Comparison of ENCODE assay signal across 8 cellular contexts in genomic region chr19:40714519-40715299, GRCh38. TPM values are rescaled to one million over a fixed set of nuclear protein-coding genes. Genes with fewer than 3 reads are reported as not detected.
DNase-seq lines count a peak whose midpoint lies in the region; ATAC-seq and TF ChIP-seq lines count a peak whose summit lies in the region.

No MANE protein-coding gene starts in this region.

- no peak for TF ChIP-seq RAD21 in IMR-90 (IDR thresholded peaks at IDR 0.05; ENCODE audit: low read length)

- H3K9me1 ChIP-seq in IMR-90 (ENCODE audit: insufficient read depth, low read length), result 0 out of 2 replicates have a peak, but pooled peaks cover 2% of the 10 kb centered on the region

- DNase-seq in Caki2 (ENCODE audit: low read depth) (peak; percentile 95), IMR-90 (peak; percentile 89), epithelial cell of proximal tubule (ENCODE audit: low read depth) (no peak)
- DNase-seq in activated T-cell treated with anti-CD3 and anti-CD28 coated beads, Interleukin-2, amount 50 U/mL, for 1 hour, result peak; percentile 93
- peak; percentile 73 to 87 for DNase-seq in stimulated activated CD8-positive, alpha-beta memory T cell treated with anti-CD3 and anti-CD28 coated beads, Interleukin-4, amount 100 ng/mL, for 1 hour (ENCODE audit: low read depth in 2 of 2, low spot score in 1 of 2)

- H3K4me1 ChIP-seq in IMR-90 (ENCODE audit: control insufficient read depth, insufficient read depth, low read length) (peaks cover 6% of the 10 kb centered on the region), OCI-LY3 (ENCODE audit: low read length) (peaks cover 35% of the 10 kb centered on the region), mucosa of rectum (ENCODE audit: control insufficient read depth in 2 of 2, insufficient read depth in 2 of 2, low read length in 2 of 2) (peaks cover 41 to 42% of the 10 kb centered on the region in 2 donors)

- no TSS peak for BruUV-seq in IMR-90 (replicated peaks; lab: Mats Ljungman, UMichigan)

- H3K27me3 ChIP-seq in IMR-90 (ENCODE audit: control insufficient read depth, insufficient read depth, low read length), result no peaks in the 10 kb centered on the region
- H3K27me3 ChIP-seq in OCI-LY3 (ENCODE audit: low read depth, low read length), result no peaks in the 10 kb centered on the region
- H3K27me3 ChIP-seq in mucosa of rectum (ENCODE audit: control insufficient read depth in 2 of 2, insufficient read depth in 2 of 2, low read length in 2 of 2), result no peaks in the 10 kb centered on the region

- peaks cover 11% of the 10 kb centered on the region; the same call in 1 of the 2 replicates for H4K20me1 ChIP-seq in IMR-90 (ENCODE audit: insufficient read depth, low read length)
- H4K20me1 ChIP-seq in OCI-LY3 (ENCODE audit: insufficient read depth, low read length), result no peaks in the 10 kb centered on the region

- WGBS in IMR-90 (ENCODE audit: extremely low coverage in 2 of 2, insufficient read length in 1 of 2), 2 experiments, result 4% methylated on average over 16 of the region's 31 CpGs; no CpG with 5 or more reads in 1 of the 2 experiments

- H3K9ac ChIP-seq in IMR-90 (ENCODE audit: low read depth, low read length) (peak overlapping the region; percentile 68), OCI-LY3 (ENCODE audit: low read length) (peak overlapping the region; percentile 82), mucosa of rectum (ENCODE audit: low read depth in 1 of 2, low read length in 2 of 2) (peak overlapping the region; percentile 92 to 99)

- H3K4me3 ChIP-seq in IMR-90 (ENCODE audit: insufficient read depth, low read depth, low read length) (peak overlapping the region; percentile 65), OCI-LY3 (ENCODE audit: low read length) (peak overlapping the region; percentile 79), epithelial cell of proximal tubule (ENCODE audit: low read depth, low read length) (peak overlapping the region; percentile 80), mucosa of rectum (ENCODE audit: low read length in 2 of 2) (peak overlapping the region; percentile 75 to 94)

- H3K14ac ChIP-seq in IMR-90 (replicated peaks; ENCODE audit: low read depth, low read length), result peak overlapping the region; percentile 91

- peak overlapping the region; percentile 81 to 98 for H4K8ac ChIP-seq in IMR-90 (ENCODE audit: low read depth in 2 of 2, low read length in 2 of 2)

- H3K18ac ChIP-seq in IMR-90 (ENCODE audit: low read depth, low read length), result peak overlapping the region; percentile 69

- H3K36me3 ChIP-seq in IMR-90 (ENCODE audit: control insufficient read depth, insufficient read depth, low read length) (peaks cover 8% of the 10 kb centered on the region; the same call in 1 of the 2 replicates), OCI-LY3 (replicated peaks; ENCODE audit: low read depth, low read length) (peaks cover 7% of the 10 kb centered on the region), mucosa of rectum (ENCODE audit: control insufficient read depth in 2 of 2, insufficient read depth in 2 of 2, low read length in 2 of 2) (peaks cover 3 to 9% of the 10 kb centered on the region in 2 donors)

- H3K9me3 ChIP-seq in IMR-90 (ENCODE audit: control insufficient read depth, insufficient read depth, low read length), result no peaks in the 10 kb centered on the region
- no peaks in the 10 kb centered on the region for H3K9me3 ChIP-seq in OCI-LY3 (ENCODE audit: insufficient read depth, low read length)
- no peaks in the 10 kb centered on the region for H3K9me3 ChIP-seq in mucosa of rectum (ENCODE audit: control insufficient read depth in 2 of 2, low read length in 2 of 2)

- dilution Hi-C loops in IMR-90 (cut with HindIII; ENCODE audit: low sequenced_read_pairs, unreplicated experiment), result no loop called here

- peak overlapping the region; percentile 99 for H3K4ac ChIP-seq in IMR-90 (ENCODE audit: low read depth, low read length)

- TF ChIP-seq CTCF in IMR-90 (conservative IDR thresholded peaks at IDR 0.05; ENCODE audit: low read depth, low read length), result 0 out of 2 replicates have a peak, but pooled peaks have one; percentile 12
- no peak for TF ChIP-seq CTCF in OCI-LY3 (IDR thresholded peaks at IDR 0.05; ENCODE audit: low read depth, low read length)
- no peak for TF ChIP-seq CTCF in epithelial cell of proximal tubule (conservative IDR thresholded peaks at IDR 0.05; ENCODE audit: low read depth, low read length)

- H2AK9ac ChIP-seq in IMR-90 (replicated peaks; ENCODE audit: low read depth, low read length, poor library complexity), result peak overlapping the region; percentile 90

- peak overlapping the region; percentile 68; the same call in 2 of the 3 replicates for H2BK15ac ChIP-seq in IMR-90 (ENCODE audit: low read depth, low read length)

- POLR2A ChIA-PET in IMR-90 (lab: Charles Lee; ENCODE audit: unreplicated experiment), result no interaction called here

- peak overlapping the region; percentile 90 for H2AFZ ChIP-seq in IMR-90 (replicated peaks; ENCODE audit: low read length, poor library complexity)
- H2AFZ ChIP-seq in OCI-LY3 (ENCODE audit: low read depth, low read length), result peak overlapping the region; percentile 37

- peak overlapping the region; percentile 89 for H4K91ac ChIP-seq in IMR-90 (ENCODE audit: insufficient read depth, low read depth, low read length)

- in situ Hi-C loops in Caki2 (cut with HindIII; ENCODE audit: low pct_unique_long_range_greater_than_20kb, low sequenced_read_pairs), result no loop called here
- in situ Hi-C loops in IMR-90 (cut with MboI; ENCODE audit: low sequenced_read_pairs), result no loop called here

- intact Hi-C loops in IMR-90 (cut with micrococcal nuclease), result loop anchor here (2.0 to 5.0 kb wide), 3 partner anchors 24 to 83 kb away; partner anchors contain the start of genes EGLN2 and NUMBL

- H3K4me2 ChIP-seq in IMR-90 (ENCODE audit: low read depth, low read length), result peak overlapping the region; percentile 91
- H3K4me2 ChIP-seq in OCI-LY3 (ENCODE audit: low read length), result peak overlapping the region; percentile 73

- H2BK120ac ChIP-seq in IMR-90 (ENCODE audit: low read depth, low read length), result peak overlapping the region; percentile 93

- ATAC-seq in GM21515 (IDR thresholded peaks at IDR 0.05; ENCODE audit: unreplicated experiment) (peak; percentile 48), IMR-90 (ENCODE audit: low read depth) (peak; percentile 55)

- peak overlapping the region; percentile 94 for H3K23ac ChIP-seq in IMR-90 (ENCODE audit: low read depth, low read length)

- H3K79me2 ChIP-seq in OCI-LY3 (ENCODE audit: low read length), result peaks cover 39% of the 10 kb centered on the region

- peak overlapping the region; percentile 94 for H2BK20ac ChIP-seq in IMR-90 (ENCODE audit: low read depth, low read length)

- peak overlapping the region; percentile 70 for H4K5ac ChIP-seq in IMR-90 (ENCODE audit: low read depth, low read length)

- CTCF ChIA-PET in IMR-90 (lab: Yijun Ruan, JAX), result no interaction called here

- H2AK5ac ChIP-seq in IMR-90 (ENCODE audit: low read depth, low read length), result peak overlapping the region; percentile 99

- H2BK5ac ChIP-seq in IMR-90 (ENCODE audit: low read depth, low read length, poor library complexity, severe bottlenecking), result peak overlapping the region; percentile 93

- peak overlapping the region; percentile 90 for H3K56ac ChIP-seq in IMR-90 (ENCODE audit: extremely low read depth, insufficient read depth, low read length)

- H3K79me1 ChIP-seq in IMR-90 (ENCODE audit: low read depth in 1 of 2, low read length in 2 of 2), result peaks cover 14 to 48% of the 10 kb centered on the region in 2 experiments; a peak in 3 of 4 replicates

- TF ChIP-seq POLR2A in IMR-90 (IDR thresholded peaks at IDR 0.05; ENCODE audit: low read depth, low read length), result no peak; the same call in 1 of the 2 replicates

- H3K27ac ChIP-seq in IMR-90 (ENCODE audit: insufficient read depth, low read length), result peak overlapping the region; percentile 92
- peak overlapping the region; percentile 69 for H3K27ac ChIP-seq in OCI-LY3 (ENCODE audit: low read length)
- H3K27ac ChIP-seq in mucosa of rectum (ENCODE audit: low read depth in 2 of 2, low read length in 2 of 2), result peak overlapping the region; percentile 96 to 99

TF ChIP-seq in IMR-90, 13 proteins besides CTCF, POLR2A, EP300 and RAD21 (continues in another document):
- TF ChIP-seq MAFK (IDR thresholded peaks at IDR 0.05; ENCODE audit: low read depth, low read length), result no peak
- no peak for TF ChIP-seq NFE2L2 (IDR thresholded peaks at IDR 0.05; ENCODE audit: low read depth, low read length)

RNA-seq across cellular contexts. Expression of gene COQ8B, which starts 2.0 kb away (rescaled TPM):
- total RNA-seq in Caki2 (2014; rRNA removed; shearing (Covaris generic); ENCODE audit: low replicate concordance), result 81.8 and 159 TPM in 2 replicates
- 14.2 and 14.9 TPM in 2 replicates for total RNA-seq in IMR-90 (2012; rRNA removed)
- polyA plus RNA-seq in IMR-90 (2012; rRNA removed), result 23.2 and 23.5 TPM in 2 replicates
- polyA plus RNA-seq in IMR-90 (2012; cell fraction: cytosol; rRNA removed), result 12.9 and 22.5 TPM in 2 replicates
- polyA plus RNA-seq in IMR-90 (2012; cell fraction: nucleus; rRNA removed; ENCODE audit: low replicate concordance), result 64.0 and 115 TPM in 2 replicates
- 20.9 and 30.5 TPM in 2 replicates for total RNA-seq in epithelial cell of proximal tubule

RNA-seq across cellular contexts. Expression of gene ITPKC, which starts 2.2 kb away (rescaled TPM):
- 23.1 and 25.3 TPM in 2 replicates for total RNA-seq in Caki2 (2014; rRNA removed; shearing (Covaris generic); ENCODE audit: low replicate concordance)
- total RNA-seq in IMR-90 (2012; rRNA removed) (7.7 and 8.6 TPM in 2 replicates), epithelial cell of proximal tubule (13.7 and 17.6 TPM in 2 replicates)
- polyA plus RNA-seq in IMR-90 (2012; rRNA removed), result 8.6 and 9.4 TPM in 2 replicates
- 6.5 and 8.3 TPM in 2 replicates for polyA plus RNA-seq in IMR-90 (2012; cell fraction: cytosol; rRNA removed)
- polyA plus RNA-seq in IMR-90 (2012; cell fraction: nucleus; rRNA removed; ENCODE audit: low replicate concordance), result 6.8 and 11.6 TPM in 2 replicates

RNA-seq across cellular contexts. Expression of gene NUMBL, which starts 24.3 kb away (rescaled TPM):
- total RNA-seq in Caki2 (2014; rRNA removed; shearing (Covaris generic); ENCODE audit: low replicate concordance), result 22.2 and 39.0 TPM in 2 replicates
- total RNA-seq in IMR-90 (2012; rRNA removed) (6.3 and 6.9 TPM in 2 replicates), epithelial cell of proximal tubule (13.3 and 32.0 TPM in 2 replicates)
- 29.0 and 29.8 TPM in 2 replicates for polyA plus RNA-seq in IMR-90 (2012; rRNA removed)
- polyA plus RNA-seq in IMR-90 (2012; cell fraction: cytosol; rRNA removed), result 45.8 and 88.1 TPM in 2 replicates
- polyA plus RNA-seq in IMR-90 (2012; cell fraction: nucleus; rRNA removed; ENCODE audit: low replicate concordance), result 107 and 168 TPM in 2 replicates

RNA-seq across cellular contexts. Expression of gene ACTMAP, which starts 35.6 kb away (rescaled TPM):
- total RNA-seq in Caki2 (2014; rRNA removed; shearing (Covaris generic); ENCODE audit: low replicate concordance), result 3.3 and 5.2 TPM in 2 replicates
- 0.28 and 0.54 TPM in 2 replicates for total RNA-seq in IMR-90 (2012; rRNA removed)
- polyA plus RNA-seq in IMR-90 (2012; rRNA removed), result 4.9 and 5.4 TPM in 2 replicates
- 4.2 and 5.8 TPM in 2 replicates for polyA plus RNA-seq in IMR-90 (2012; cell fraction: cytosol; rRNA removed)
- polyA plus RNA-seq in IMR-90 (2012; cell fraction: nucleus; rRNA removed; ENCODE audit: low replicate concordance), result 6.8 and 12.2 TPM in 2 replicates
- total RNA-seq in epithelial cell of proximal tubule, result 2.2 and 3.3 TPM in 2 replicates

RNA-seq across cellular contexts. Expression of gene SNRPA, which starts 36.3 kb away (rescaled TPM):
- 51.1 and 64.3 TPM in 2 replicates for total RNA-seq in Caki2 (2014; rRNA removed; shearing (Covaris generic); ENCODE audit: low replicate concordance)
- total RNA-seq in IMR-90 (2012; rRNA removed) (28.3 and 30.3 TPM in 2 replicates), epithelial cell of proximal tubule (169 and 202 TPM in 2 replicates)
- 81.3 and 158 TPM in 2 replicates for polyA plus RNA-seq in IMR-90 (2012; rRNA removed)
- 89.7 and 101 TPM in 2 replicates for polyA plus RNA-seq in IMR-90 (2012; cell fraction: cytosol; rRNA removed)
- polyA plus RNA-seq in IMR-90 (2012; cell fraction: nucleus; rRNA removed; ENCODE audit: low replicate concordance), result 76.5 and 101 TPM in 2 replicates
